1 cellular context compared by ENCODE assay signal in genomic region chr9:107173422-107174180, GRCh38.
A peak's percentile ranks its signal among the peaks of the same experiment; 100 is the strongest.
TF ChIP-seq lines count a peak whose summit lies in the region.

No MANE protein-coding gene starts in this region.

TF ChIP-seq in GM12878, 131 proteins besides CTCF, POLR2A, EP300 and RAD21:
- TF ChIP-seq BHLHE40 (IDR thresholded peaks at IDR 0.05; ENCODE audit: borderline replicate concordance in 1 of 2, low read depth in 2 of 2, low read length in 1 of 2) (peak in 1 of 2 experiments; percentile 67; a peak in 2 of 4 replicates), IKZF1 (conservative IDR thresholded peaks at IDR 0.05) (peak; percentile 33; the same call in 1 of the 2 replicates), CBX3 (IDR thresholded peaks at IDR 0.05; ENCODE audit: borderline replicate concordance, low read depth) (no peak)
